In genomic region chr15:74613953-74614743, GRCh38 we compare ENCODE assay signal across 8 cellular contexts. TPM values are rescaled to one million over a fixed set of nuclear protein-coding genes. Genes with fewer than 3 reads are reported as not detected.
DNase-seq lines count a peak whose midpoint lies in the region; ATAC-seq and TF ChIP-seq lines count a peak whose summit lies in the region.

No MANE protein-coding gene starts in this region.

- no peak for ATAC-seq in effector memory CD8-positive, alpha-beta T cell (replicated peaks)
- no peak for ATAC-seq in GM19397 (IDR thresholded peaks at IDR 0.05; ENCODE audit: unreplicated experiment)

- H3K9me3 Mint-ChIP-seq in Caco-2 (ENCODE audit: unreplicated experiment): no peaks in the 10 kb centered on the region
- H3K9me3 Mint-ChIP-seq in effector memory CD8-positive, alpha-beta T cell: no peaks in the 10 kb centered on the region

- CTCF ChIA-PET in Caco-2 (lab: Charles Lee): interaction anchor here (0.5 to 1.3 kb wide), 2 partner anchors 16 to 221 kb away, joined by 4 to 5 read pairs; no protein-coding TSS in a partner anchor

- H3K4me1 ChIP-seq in Caco-2: peaks cover 9% of the 10 kb centered on the region; the same call in 1 of the 2 replicates
- H3K4me1 ChIP-seq in neuron (ENCODE audit: insufficient read depth, low read length): peaks cover 23% of the 10 kb centered on the region

- no peak overlapping the region for H3K27ac Mint-ChIP-seq in Caco-2 (ENCODE audit: unreplicated experiment)
- peak overlapping the region; percentile 96 to 98 for H3K27ac Mint-ChIP-seq in effector memory CD8-positive, alpha-beta T cell

- H3K4me3 ChIP-seq in Caco-2 (ENCODE audit: low read depth, low read length) (peak overlapping the region; percentile 94), NB4 (ENCODE audit: low read depth, low read length) (peak overlapping the region; percentile 54), neuron (ENCODE audit: low read length) (peak overlapping the region; percentile 78)

- POLR2A ChIA-PET in Caco-2 (lab: Charles Lee): interaction anchor here (0.8 kb wide), 1 partner anchor 16 kb away, joined by 6 read pairs; no protein-coding TSS in a partner anchor

- H3K27me3 ChIP-seq in Caco-2 (replicated peaks; ENCODE audit: control insufficient read depth, insufficient read depth, low read length): no peaks in the 10 kb centered on the region
- H3K27me3 ChIP-seq in neuron (ENCODE audit: insufficient read depth, low read length): no peaks in the 10 kb centered on the region

- DNase-seq in Caco-2 (no peak), NB4 (ENCODE audit: low read depth) (no peak), RPMI8226 (no peak), ureter (ENCODE audit: low spot score) (no peak), DMS79 (lab: John Stamatoyannopoulos, UW) (no peak)
- DNase-seq in effector memory CD8-positive, alpha-beta T cell: no peak

- intact Hi-C loops in Caco-2 (cut with micrococcal nuclease; ENCODE audit: unreplicated experiment): loop anchor here (2.0 to 5.0 kb wide), 2 partner anchors 15 to 72 kb away; partner anchors contain the start of gene ARID3B

- TF ChIP-seq CTCF in Caco-2 (IDR thresholded peaks at IDR 0.05; ENCODE audit: insufficient read depth in 1 of 2, low read depth in 1 of 2, low read length in 1 of 2, severe bottlenecking in 1 of 2, unreplicated experiment in 1 of 2) (no peak), NB4 (IDR thresholded peaks at IDR 0.05; ENCODE audit: low read depth, low read length) (no peak)

- no peaks in the 10 kb centered on the region for H3K27me3 Mint-ChIP-seq in Caco-2 (ENCODE audit: insufficient read depth, unreplicated experiment)
- H3K27me3 Mint-ChIP-seq in effector memory CD8-positive, alpha-beta T cell: no peaks in the 10 kb centered on the region

- H3K9me3 ChIP-seq in Caco-2: no peaks in the 10 kb centered on the region
- no peaks in the 10 kb centered on the region for H3K9me3 ChIP-seq in neuron (ENCODE audit: low read length)

- H3K4me3 Mint-ChIP-seq in Caco-2 (ENCODE audit: unreplicated experiment): peak overlapping the region; percentile 86
- peak overlapping the region; percentile 91 to 92 for H3K4me3 Mint-ChIP-seq in effector memory CD8-positive, alpha-beta T cell

- H2AFZ ChIP-seq in neuron (ENCODE audit: low read depth, low read length): no peak overlapping the region

- no peak for TF ChIP-seq POLR2A in NB4 (IDR thresholded peaks at IDR 0.05; ENCODE audit: extremely low read depth, insufficient read length)

- H3K36me3 Mint-ChIP-seq in Caco-2 (ENCODE audit: insufficient read depth, unreplicated experiment): peaks cover 16% of the 10 kb centered on the region
- H3K36me3 Mint-ChIP-seq in effector memory CD8-positive, alpha-beta T cell (ENCODE audit: insufficient read depth): peaks cover 21% of the 10 kb centered on the region

- no peaks in the 10 kb centered on the region for H3K36me3 ChIP-seq in Caco-2 (ENCODE audit: control insufficient read depth, insufficient read depth, low read length)
- H3K36me3 ChIP-seq in neuron (ENCODE audit: insufficient read depth, low read length): peaks cover 8% of the 10 kb centered on the region

- H3K4me1 Mint-ChIP-seq in Caco-2 (ENCODE audit: low read depth, unreplicated experiment): no peaks in the 10 kb centered on the region
- peaks cover 23 to 35% of the 10 kb centered on the region in 2 donors for H3K4me1 Mint-ChIP-seq in effector memory CD8-positive, alpha-beta T cell (ENCODE audit: low read depth in 2 of 2)

- BruUV-seq in Caco-2 (replicated peaks; lab: Mats Ljungman, UMichigan): no TSS peak

RNA-seq across cellular contexts. Expression of gene CLK3, which starts 1.5 kb away (rescaled TPM):
- total RNA-seq in Caco-2 (2022): 49.4 and 54.5 TPM in 2 replicates
- 82.2 TPM for total RNA-seq in ureter
